Comparison of ENCODE assay signal across 3 cellular contexts in the genomic region with DNA sequence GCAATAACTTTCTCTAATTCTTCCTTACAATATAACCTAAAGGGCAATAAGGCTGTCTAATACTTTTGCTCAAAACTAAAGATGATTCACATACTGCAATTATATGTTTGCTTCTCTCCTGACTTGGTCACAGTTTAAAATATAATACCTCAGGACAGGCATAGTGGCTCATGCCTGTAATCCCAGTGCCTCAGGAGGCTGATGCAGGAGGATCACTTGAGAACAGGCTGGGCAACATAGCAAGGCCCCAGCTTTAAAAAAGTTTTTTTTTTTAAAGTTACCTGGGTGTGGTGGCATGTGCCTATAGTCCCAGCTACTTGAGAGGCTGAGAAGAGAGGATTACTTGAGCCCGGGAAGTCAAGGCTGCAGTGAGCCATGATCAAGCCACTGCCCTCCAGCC.
"Had no signal": no experiment of that assay in that cellular context is flagged by ENCODE, and none has a peak within 500 bp of the region (broad histone marks: within the 10 kb centered on the region; RNA-seq: fewer than 3 reads in every experiment).

No MANE protein-coding gene starts in this region.

- ATAC-seq: GM12878 had no signal

- DNase-seq: GDM1, GF-D8 had no signal

- H3K4me3 ChIP-seq: GM12878 had no signal
